ENCODE assay signal across 8 cellular contexts in the genomic region with DNA sequence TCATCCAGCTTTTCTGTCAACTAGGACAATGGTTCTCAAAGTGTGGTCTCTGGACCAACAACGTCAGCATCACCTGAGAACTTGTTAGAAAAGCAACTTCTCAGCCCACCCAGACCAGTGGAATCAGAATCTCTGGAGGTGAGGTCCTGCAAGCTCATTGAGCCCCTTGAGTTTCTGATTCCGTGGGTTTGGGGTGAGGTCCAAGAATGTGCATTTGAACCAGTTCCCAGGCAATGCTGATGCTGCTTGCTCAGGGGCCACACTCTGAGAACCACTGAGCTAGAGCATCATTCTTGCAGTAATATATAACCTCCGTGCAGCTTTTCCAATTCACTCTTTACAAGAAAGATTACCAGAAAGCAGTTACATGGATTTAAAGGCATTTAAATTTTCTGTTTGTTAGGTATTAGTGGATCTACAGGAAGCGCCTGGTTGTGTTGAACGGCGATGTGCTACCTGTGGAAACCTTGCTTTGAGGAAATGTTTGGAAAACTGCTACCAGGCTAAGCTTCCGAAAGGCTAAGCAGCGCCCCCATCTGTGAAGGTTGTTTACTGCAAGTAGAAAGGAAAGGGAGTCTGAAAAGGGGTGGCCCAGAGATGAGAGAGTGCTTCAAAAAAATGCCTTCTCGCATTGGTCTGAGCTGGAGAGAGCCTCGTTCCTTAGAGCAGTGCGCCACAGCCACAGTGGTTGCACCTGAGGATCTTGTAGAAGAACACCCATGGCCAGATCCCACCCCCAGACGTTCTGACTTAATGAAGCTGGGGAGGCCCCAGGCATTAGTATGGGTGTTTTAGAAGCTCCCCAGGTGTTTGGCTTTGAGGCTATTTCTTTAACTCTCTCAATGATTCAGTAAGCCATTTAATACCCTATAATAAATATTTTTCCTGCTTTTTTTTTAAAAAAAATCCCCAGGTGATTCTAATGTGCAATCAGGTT. TPM values are rescaled to one million over a fixed set of nuclear protein-coding genes. Genes with fewer than 3 reads are reported as not detected.
DNase-seq lines count a peak whose midpoint lies in the region; ATAC-seq and TF ChIP-seq lines count a peak whose summit lies in the region.

No MANE protein-coding gene starts in this region.

- H2AFZ ChIP-seq in KMS-11 (ENCODE audit: low read depth), result no peak overlapping the region

- H3K27me3 ChIP-seq in KMS-11 (ENCODE audit: insufficient read depth, low read depth), result no peaks in the 10 kb centered on the region

- H3K4me3 ChIP-seq in KMS-11 (IDR thresholded peaks at IDR 0.05; ENCODE audit: insufficient read depth, low read depth, low read length) (no peak overlapping the region), mucosa of descending colon (no peak overlapping the region)

- H3K4me1 ChIP-seq in KMS-11 (ENCODE audit: low read depth, poor library complexity, severe bottlenecking), result peaks cover 25% of the 10 kb centered on the region
- no peaks in the 10 kb centered on the region for H3K4me1 ChIP-seq in mucosa of descending colon (ENCODE audit: low read depth)

- H3K4me1 Mint-ChIP-seq in T-helper 17 cell, result peaks cover 5% of the 10 kb centered on the region

- H3K4me3 Mint-ChIP-seq in T-helper 17 cell, result no peak overlapping the region

- no peak overlapping the region for H3K27ac ChIP-seq in KMS-11

- ATAC-seq in T-helper 17 cell (peak; percentile 40), mucosa of descending colon (peak; percentile 79), GM21786 (IDR thresholded peaks at IDR 0.05; ENCODE audit: unreplicated experiment) (no peak), GM21825 (IDR thresholded peaks at IDR 0.05; ENCODE audit: unreplicated experiment) (no peak)

- H3K36me3 Mint-ChIP-seq in T-helper 17 cell (ENCODE audit: low read depth), result peaks cover 3% of the 10 kb centered on the region

- H3K4me2 ChIP-seq in KMS-11, result no peak overlapping the region

- H3K9me3 ChIP-seq in T-helper 17 cell (ENCODE audit: control insufficient read depth, low read length, poor library complexity, severe bottlenecking) (no peaks in the 10 kb centered on the region), mucosa of descending colon (no peaks in the 10 kb centered on the region)

- H3K36me3 ChIP-seq in KMS-11 (ENCODE audit: insufficient read depth), result no peaks in the 10 kb centered on the region
- H3K36me3 ChIP-seq in mucosa of descending colon (ENCODE audit: low read depth), result no peaks in the 10 kb centered on the region

- H3K27ac Mint-ChIP-seq in T-helper 17 cell, result no peak overlapping the region

- TF ChIP-seq CTCF in KMS-11 (conservative IDR thresholded peaks at IDR 0.05; ENCODE audit: low read depth, low read length), result peak; percentile 94
- no peak for TF ChIP-seq CTCF in mucosa of descending colon (IDR thresholded peaks at IDR 0.05)

- no peaks in the 10 kb centered on the region for H4K20me1 ChIP-seq in KMS-11 (ENCODE audit: insufficient read depth)

- H3K27me3 Mint-ChIP-seq in T-helper 17 cell, result no peaks in the 10 kb centered on the region

- intact Hi-C loops in mucosa of descending colon (cut with DNase I, micrococcal nuclease), result loop anchor here (5.0 to 10.0 kb wide), 2 partner anchors 114 to 267 kb away; no protein-coding TSS in a partner anchor

- H3K79me2 ChIP-seq in KMS-11 (ENCODE audit: insufficient read depth, low read depth), result no peaks in the 10 kb centered on the region

- peak; percentile 58 for DNase-seq in NCI-H510A treated with DMSO at 0.1 percent for 48 hours (lab: John Stamatoyannopoulos, UW)
- no peak for DNase-seq in NCI-H510A (lab: John Stamatoyannopoulos, UW)
- peak in 1 of 3 donors; percentile 32 for DNase-seq in T-helper 17 cell
- DNase-seq in effector CD8-positive, alpha-beta T cell (lab: John Stamatoyannopoulos, UW), result peak; percentile 1
- DNase-seq in mucosa of descending colon, result peak in 2 of 3 donors; percentile 37 to 72

- H3K9ac ChIP-seq in KMS-11, result no peak overlapping the region

RNA-seq across cellular contexts. Expression of a gene that starts 50.0 kb away (rescaled TPM):
- total RNA-seq in T-helper 17 cell (not detected), mucosa of descending colon (1 to 10 TPM in 1 of 3 donors, not detected in 2; 2.1 TPM)

Comparison
In these comparisons a context has a peak if more than half of its experiments do, and no peak if none do; other contexts are left out.
1. ATAC-seq: peak in T-helper 17 cell (single experiment) and mucosa of descending colon (single experiment); none in GM21786 (single experiment) and GM21825 (single experiment).